In the genomic region with DNA sequence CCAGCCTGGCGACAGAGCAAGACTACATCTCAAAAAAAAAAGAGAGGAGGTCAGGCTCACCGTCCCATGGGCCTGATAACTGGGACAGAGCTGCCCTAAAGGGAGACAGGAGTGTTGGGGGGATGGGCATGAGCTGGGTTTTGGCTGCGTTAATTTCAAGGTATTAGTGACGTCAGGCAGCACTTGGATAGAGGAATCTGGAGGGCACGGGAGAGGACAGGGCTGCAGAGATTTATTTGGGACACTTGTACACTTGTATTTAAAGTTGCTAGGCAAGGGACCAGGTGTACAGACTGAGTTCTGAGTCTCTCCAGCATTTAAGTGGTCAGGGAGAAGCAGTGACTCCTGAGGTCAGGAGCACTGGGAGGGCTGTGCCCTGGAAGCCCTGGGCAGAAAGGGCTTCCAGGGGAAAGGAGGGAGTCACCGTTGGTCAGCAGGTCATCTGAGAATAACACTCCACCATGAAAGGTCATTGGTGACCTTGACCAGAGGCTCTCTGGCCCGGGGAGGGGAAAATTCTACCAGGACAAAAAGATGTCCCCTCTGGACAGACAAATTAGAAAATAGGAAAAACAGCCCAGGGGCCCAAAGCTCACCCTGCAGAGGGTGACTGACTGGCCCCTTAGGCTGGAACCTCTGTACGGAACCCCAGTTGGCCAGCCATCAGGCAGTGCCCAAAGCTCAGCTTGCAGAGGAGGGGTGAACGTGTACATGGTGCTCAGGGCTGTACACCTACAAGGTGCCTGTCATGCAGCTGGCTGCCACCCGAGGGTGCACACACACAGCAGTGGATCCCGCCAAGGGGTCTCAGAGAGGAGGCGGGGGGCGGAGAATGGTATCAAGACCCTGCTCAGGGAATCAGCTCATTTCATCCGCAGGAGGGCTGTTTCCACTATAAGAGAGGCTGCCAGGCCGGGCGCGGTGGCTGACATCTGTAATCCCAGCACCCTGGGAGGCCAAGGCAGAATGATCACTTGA, we compare ENCODE assay signal across 1 cellular context.
TF ChIP-seq lines count a peak whose summit lies in the region.

No MANE protein-coding gene starts in this region.

TF ChIP-seq in K562, 482 proteins besides CTCF, POLR2A, EP300 and RAD21:
- TF ChIP-seq ZNF444 (CRISPR knock-in tag; IDR thresholded peaks at IDR 0.05): no peak
- TF ChIP-seq BDP1 (IDR thresholded peaks at IDR 0.05; ENCODE audit: insufficient read depth, insufficient read length): no peak
- no peak for TF ChIP-seq ZSCAN32 (CRISPR knock-in tag; IDR thresholded peaks at IDR 0.05)
- no peak for TF ChIP-seq NONO (IDR thresholded peaks at IDR 0.05; ENCODE audit: low read depth in 2 of 2, low read length in 1 of 2)
